1 cellular context compared by ENCODE assay signal in genomic region chr9:68704804-68705635, GRCh38.
TF ChIP-seq lines count a peak whose summit lies in the region.

PIP5K1B (plus strand) TSS chr9:68705240; CDS start chr9:68822615, 117,375 bp downstream.

TF ChIP-seq in K562, 482 proteins besides CTCF, POLR2A, EP300 and RAD21 (continued from another document and continues in another):
- 0 out of 4 replicates have a peak, but pooled peaks of 1 of the 2 experiments have one; percentile 21 for TF ChIP-seq RCOR1 (IDR thresholded peaks at IDR 0.05; ENCODE audit: borderline replicate concordance in 1 of 2, low read depth in 2 of 2, low read length in 2 of 2)
- TF ChIP-seq SREBF1 (IDR thresholded peaks at IDR 0.05; ENCODE audit: borderline replicate concordance, low read depth, low read length): no peak
- TF ChIP-seq ZNF717 (CRISPR knock-in tag; IDR thresholded peaks at IDR 0.05): no peak
- TF ChIP-seq RNF2 (IDR thresholded peaks at IDR 0.05): no peak
- no peak for TF ChIP-seq ZFP36 (IDR thresholded peaks at IDR 0.05; ENCODE audit: low read depth, low read length, partially characterized antibody)
- TF ChIP-seq ZNF507 (tag; conservative IDR thresholded peaks at IDR 0.05): no peak
- no peak for TF ChIP-seq PCBP2 (IDR thresholded peaks at IDR 0.05; ENCODE audit: low read depth, low read length, poor library complexity, severe bottlenecking)
- no peak for TF ChIP-seq ZNF695 (CRISPR knock-in tag; IDR thresholded peaks at IDR 0.05)
- TF ChIP-seq ZNF274 (IDR thresholded peaks at IDR 0.05; ENCODE audit: borderline replicate concordance, low read depth, low read length): no peak
- no peak for TF ChIP-seq SETDB1 (IDR thresholded peaks at IDR 0.05; ENCODE audit: low read length)
- no peak for TF ChIP-seq SMARCA4 (IDR thresholded peaks at IDR 0.05)
- TF ChIP-seq KDM4B (IDR thresholded peaks at IDR 0.05; ENCODE audit: borderline replicate concordance in 2 of 2, low read depth in 1 of 2): no peak
- TF ChIP-seq GATAD2A (IDR thresholded peaks at IDR 0.05): no peak
- no peak for TF ChIP-seq ZNF165 (CRISPR knock-in tag; IDR thresholded peaks at IDR 0.05; ENCODE audit: borderline replicate concordance)
- TF ChIP-seq CGGBP1 (CRISPR knock-in tag; IDR thresholded peaks at IDR 0.05): no peak
- no peak for TF ChIP-seq SMAD3 (CRISPR knock-in tag; conservative IDR thresholded peaks at IDR 0.05)
- TF ChIP-seq GABPB1 (CRISPR knock-in tag; IDR thresholded peaks at IDR 0.05): no peak
- TF ChIP-seq CAMTA2 (CRISPR knock-in tag; conservative IDR thresholded peaks at IDR 0.05): 0 out of 2 replicates have a peak, but pooled peaks have one; percentile 13
- peak in 1 of 2 experiments; percentile 72; a peak in 3 of 4 replicates for TF ChIP-seq MAZ (CRISPR knock-in tag; conservative IDR thresholded peaks at IDR 0.05 in 1 of 2, IDR thresholded peaks at IDR 0.05 in 1 of 2)
- TF ChIP-seq SAP30 (IDR thresholded peaks at IDR 0.05; ENCODE audit: borderline replicate concordance, insufficient read depth, low read depth, low read length, poor library complexity, severe bottlenecking): no peak
- TF ChIP-seq TFAM (CRISPR knock-in tag; conservative IDR thresholded peaks at IDR 0.05): no peak
- TF ChIP-seq ZNF431 (CRISPR knock-in tag; IDR thresholded peaks at IDR 0.05): no peak
- TF ChIP-seq BCOR (IDR thresholded peaks at IDR 0.05): 0 out of 2 replicates have a peak, but pooled peaks have one; percentile 33
- no peak for TF ChIP-seq ZNF57 (CRISPR knock-in tag; IDR thresholded peaks at IDR 0.05)
- TF ChIP-seq CXXC5 (CRISPR knock-in tag; IDR thresholded peaks at IDR 0.05): peak; percentile 76
- peak; percentile 84 for TF ChIP-seq ZFX (CRISPR knock-in tag; IDR thresholded peaks at IDR 0.05)
- TF ChIP-seq ZNF175 (CRISPR knock-in tag; IDR thresholded peaks at IDR 0.05; ENCODE audit: low read depth): no peak
- TF ChIP-seq L3MBTL2 (IDR thresholded peaks at IDR 0.05): peak; percentile 59; the same call in 1 of the 2 replicates
- no peak for TF ChIP-seq MYC (IDR thresholded peaks at IDR 0.05; ENCODE audit: low read depth, low read length)
- TF ChIP-seq MYC (CRISPR knock-in tag; IDR thresholded peaks at IDR 0.05; ENCODE audit: borderline replicate concordance, low read depth): no peak
- no peak for TF ChIP-seq TCF7L2 (IDR thresholded peaks at IDR 0.05; ENCODE audit: low read depth, low read length)
- no peak for TF ChIP-seq RAD51 (IDR thresholded peaks at IDR 0.05; ENCODE audit: borderline replicate concordance, low read depth)
- TF ChIP-seq ZNF584 (CRISPR knock-in tag; IDR thresholded peaks at IDR 0.05; ENCODE audit: low read depth): no peak
- no peak for TF ChIP-seq ESRRA (IDR thresholded peaks at IDR 0.05; ENCODE audit: borderline replicate concordance, low read depth)
- TF ChIP-seq POLR2AphosphoS5 (IDR thresholded peaks at IDR 0.05; ENCODE audit: control insufficient read depth, insufficient read depth, low read depth, low read length): 0 out of 2 replicates have a peak, but pooled peaks have one; percentile 30
- TF ChIP-seq GATA2 (CRISPR knock-in tag; IDR thresholded peaks at IDR 0.05): no peak
- TF ChIP-seq CTCFL (IDR thresholded peaks at IDR 0.05; ENCODE audit: borderline replicate concordance, insufficient read depth, low read depth, low read length, poor library complexity, severe bottlenecking): no peak
- no peak for TF ChIP-seq RFX5 (IDR thresholded peaks at IDR 0.05; ENCODE audit: low read depth, low read length)
- TF ChIP-seq ZNF592 (IDR thresholded peaks at IDR 0.05): 0 out of 2 replicates have a peak, but pooled peaks have one; percentile 15
- TF ChIP-seq ID3 (CRISPR knock-in tag; IDR thresholded peaks at IDR 0.05): no peak
- TF ChIP-seq ID3 (tag; IDR thresholded peaks at IDR 0.05): no peak
- no peak for TF ChIP-seq ZNF140 (CRISPR knock-in tag; IDR thresholded peaks at IDR 0.05)
- TF ChIP-seq ELF2 (CRISPR knock-in tag; IDR thresholded peaks at IDR 0.05): no peak
- no peak for TF ChIP-seq ARID2 (IDR thresholded peaks at IDR 0.05)
- TF ChIP-seq ZNF395 (CRISPR knock-in tag; IDR thresholded peaks at IDR 0.05): 0 out of 2 replicates have a peak, but pooled peaks have one; percentile 7
- no peak for TF ChIP-seq ZNF224 (CRISPR knock-in tag; IDR thresholded peaks at IDR 0.05)
- no peak for TF ChIP-seq IRF9 (tag; IDR thresholded peaks at IDR 0.05)
- TF ChIP-seq TAF9B (IDR thresholded peaks at IDR 0.05; ENCODE audit: partially characterized antibody): no peak
- TF ChIP-seq KAT7 (CRISPR knock-in tag; IDR thresholded peaks at IDR 0.05; ENCODE audit: borderline replicate concordance): no peak
- TF ChIP-seq E2F4 (CRISPR knock-in tag; IDR thresholded peaks at IDR 0.05; ENCODE audit: low read depth): no peak
- no peak for TF ChIP-seq ZC3H4 (CRISPR knock-in tag; IDR thresholded peaks at IDR 0.05; ENCODE audit: borderline replicate concordance)
- TF ChIP-seq EP400 (IDR thresholded peaks at IDR 0.05): no peak
- TF ChIP-seq ETV6 (IDR thresholded peaks at IDR 0.05; ENCODE audit: borderline replicate concordance in 1 of 2, low read depth in 2 of 2, low read length in 1 of 2): 0 out of 4 replicates have a peak, but pooled peaks of 1 of the 2 experiments have one; percentile 24
- TF ChIP-seq ETV6 (CRISPR knock-in tag; IDR thresholded peaks at IDR 0.05; ENCODE audit: borderline replicate concordance): no peak
- TF ChIP-seq FOXJ3 (CRISPR knock-in tag; IDR thresholded peaks at IDR 0.05): no peak
- peak; percentile 36 for TF ChIP-seq POLR2B (IDR thresholded peaks at IDR 0.05; ENCODE audit: low read depth, partially characterized antibody)
- TF ChIP-seq PCBP1 (IDR thresholded peaks at IDR 0.05; ENCODE audit: low read depth, low read length, poor library complexity, severe bottlenecking): peak; percentile 58
- no peak for TF ChIP-seq ZNF518B (CRISPR knock-in tag; IDR thresholded peaks at IDR 0.05)
- TF ChIP-seq GTF2B (IDR thresholded peaks at IDR 0.05; ENCODE audit: extremely low read depth, insufficient read length): no peak
- no peak for TF ChIP-seq NEUROD1 (IDR thresholded peaks at IDR 0.05; ENCODE audit: borderline replicate concordance, low read depth, low read length, partially characterized antibody)
- TF ChIP-seq CREM (IDR thresholded peaks at IDR 0.05; ENCODE audit: low read depth): no peak; the same call in 1 of the 2 replicates
